25 cellular contexts compared by ENCODE assay signal in the genomic region with DNA sequence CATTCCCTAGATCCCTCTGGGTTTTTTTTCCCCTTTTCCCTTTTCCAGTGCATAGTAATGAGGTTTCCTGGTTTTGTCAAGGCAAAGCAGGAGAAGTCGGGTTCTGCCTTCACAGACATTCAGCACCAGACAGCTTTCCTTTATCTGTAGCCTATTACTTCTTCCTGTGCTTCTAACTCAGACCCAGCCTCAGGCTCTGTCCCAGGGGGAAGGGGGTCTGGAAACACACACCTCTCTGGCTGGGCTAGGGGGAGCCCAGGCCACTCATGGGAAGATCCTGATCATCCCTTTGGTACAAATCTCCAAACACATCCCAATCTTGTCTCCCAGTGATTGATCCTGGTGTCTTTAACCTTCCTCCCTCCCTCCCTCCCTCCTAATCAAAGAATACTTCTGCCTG.
"Had no signal": no experiment of that assay in that cellular context is flagged by ENCODE, and none has a peak within 500 bp of the region (broad histone marks: within the 10 kb centered on the region; RNA-seq: fewer than 3 reads in every experiment).

No MANE protein-coding gene starts in this region.

- DNase-seq: activated CD4-positive, alpha-beta T cell treated with anti-CD3 and anti-CD28 coated beads for 1 hour; activated CD4-positive, alpha-beta T cell treated with anti-CD3 and anti-CD28 coated beads for 4 hours; activated CD4-positive, alpha-beta T cell treated with anti-CD3 and anti-CD28 coated beads, Interleukin-2, amount 50 U/mL, for 1 hour; activated CD4-positive, alpha-beta T cell treated with anti-CD3 and anti-CD28 coated beads, Interleukin-2, amount 50 U/mL, for 48 hours; activated CD8-positive, alpha-beta memory T cell treated with anti-CD3 and anti-CD28 coated beads for 24 hours; activated CD8-positive, alpha-beta T cell treated with anti-CD3 and anti-CD28 coated beads for 36 hours; activated effector memory CD4-positive, alpha-beta T cell treated with Interleukin-2 at 50 U/mL for 16 hours; activated gamma-delta T cell treated with Interleukin-2 at 50 U/mL for 16 hours; activated naive CD4-positive, alpha-beta T cell treated with anti-CD3 and anti-CD28 coated beads, Interleukin-2, amount 50 U/mL, for 16 hours; activated naive CD4-positive, alpha-beta T cell treated with Interleukin-2 at 50 U/mL for 16 hours; activated T-cell treated with anti-CD3 and anti-CD28 coated beads, Interleukin-2, amount 50 U/mL, for 4 hours; amniotic stem cell; anterior cingulate cortex; brain microvascular endothelial cell; dorsolateral prefrontal cortex; effector memory CD4-positive, alpha-beta T cell; endodermal cell; erythroblast; foreskin keratinocyte; gastrocnemius medialis; T-helper 2 cell had no signal

- H3K27me3 ChIP-seq: brain microvascular endothelial cell, dorsolateral prefrontal cortex, esophagus muscularis mucosa, foreskin keratinocyte, gastrocnemius medialis had no signal

- H3K36me3 ChIP-seq: brain microvascular endothelial cell, esophagus muscularis mucosa, gastrocnemius medialis had no signal

- H3K4me1 ChIP-seq: esophagus muscularis mucosa, gastrocnemius medialis had no signal

- H3K9me3 ChIP-seq: esophagus muscularis mucosa, gastrocnemius medialis had no signal

- H3K27ac ChIP-seq: brain microvascular endothelial cell, coronary artery, dorsolateral prefrontal cortex, esophagus muscularis mucosa, foreskin keratinocyte, gastrocnemius medialis had no signal

- H3K4me3 ChIP-seq: coronary artery, dorsolateral prefrontal cortex, esophagus muscularis mucosa, gastrocnemius medialis had no signal

- FAIRE-seq: astrocyte, bronchial epithelial cell had no signal
